Comparison of ENCODE assay signal across 28 cellular contexts in the genomic region with DNA sequence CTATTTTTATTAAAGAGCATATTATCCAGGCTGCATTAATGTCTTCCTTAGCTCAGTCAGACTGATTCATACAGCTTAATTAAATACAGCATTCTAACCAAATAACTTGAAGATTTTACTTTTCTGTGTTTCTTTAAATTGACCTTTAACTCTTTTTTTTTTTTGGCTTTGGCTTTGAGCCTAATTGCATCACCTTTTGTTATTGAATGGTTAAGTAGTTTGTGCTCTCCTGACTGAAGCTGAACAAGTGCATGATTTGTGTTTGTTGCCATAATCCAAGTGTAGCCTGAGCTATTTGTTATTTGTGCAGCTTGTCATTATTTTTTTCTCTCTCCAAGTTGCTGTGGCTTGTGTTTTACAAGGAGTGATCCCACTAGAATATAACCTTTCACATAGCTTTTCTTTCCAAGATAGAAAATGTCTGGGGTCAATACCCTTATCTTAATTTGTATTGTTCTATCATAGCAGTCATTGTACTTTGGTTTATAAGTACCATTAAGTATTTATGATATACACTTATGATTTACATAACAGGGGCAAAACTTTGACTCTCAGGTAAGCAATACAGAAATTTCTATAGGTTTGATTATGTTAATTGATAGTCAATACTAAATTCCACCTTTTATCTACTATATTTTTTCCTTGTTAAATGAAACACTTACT. TPM values are rescaled to one million over a fixed set of nuclear protein-coding genes. Genes with fewer than 3 reads are reported as not detected.
DNase-seq lines count a peak whose midpoint lies in the region; ATAC-seq lines count a peak whose summit lies in the region.
"Had no signal": no experiment of that assay in that cellular context is flagged by ENCODE, and none has a peak within 500 bp of the region (broad histone marks: within the 10 kb centered on the region; RNA-seq: fewer than 3 reads in every experiment).

No MANE protein-coding gene starts in this region.

- peaks cover 43% of the 10 kb centered on the region for H3K36me3 Mint-ChIP-seq in activated CD8-positive, alpha-beta memory T cell treated with anti-CD3 and anti-CD28 coated beads, Interleukin-2, amount 10 ng/mL, durations not matched to agents 7 days and 5 days
- peaks cover 0 to 40% (median 13%) of the 10 kb centered on the region in 3 donors for H3K36me3 Mint-ChIP-seq in naive thymus-derived CD8-positive, alpha-beta T cell

- H3K4me3 Mint-ChIP-seq in activated CD8-positive, alpha-beta memory T cell treated with anti-CD3 and anti-CD28 coated beads, Interleukin-2, amount 10 ng/mL, durations not matched to agents 7 days and 5 days: no peak overlapping the region
- H3K4me3 Mint-ChIP-seq in naive thymus-derived CD8-positive, alpha-beta T cell: peak overlapping the region in 4 of 10 donors; percentile 17 to 67 (median 30)
- H3K4me3 Mint-ChIP-seq: B cell had no signal

- POLR2A ChIA-PET in naive thymus-derived CD8-positive, alpha-beta T cell (lab: Charles Lee): interaction anchor here (0.6 to 1.6 kb wide), 5 partner anchors 25 to 117 kb away, joined by 3 to 5 read pairs (median 4); a partner anchor contains a TSS

- CTCF ChIA-PET in activated CD8-positive, alpha-beta memory T cell treated with anti-CD3 and anti-CD28 coated beads, Interleukin-2, amount 10 ng/mL, durations not matched to agents 7 days and 5 days (lab: Charles Lee): interaction anchor here (1.0 to 2.0 kb wide), 4 partner anchors 14 to 72 kb away, joined by 3 to 7 read pairs (median 3); no protein-coding TSS in a partner anchor

- H3K27me3 Mint-ChIP-seq in activated CD8-positive, alpha-beta memory T cell treated with anti-CD3 and anti-CD28 coated beads, Interleukin-2, amount 10 ng/mL, durations not matched to agents 7 days and 5 days: no peaks in the 10 kb centered on the region
- no peaks in the 10 kb centered on the region for H3K27me3 Mint-ChIP-seq in naive thymus-derived CD8-positive, alpha-beta T cell
- H3K27me3 Mint-ChIP-seq: B cell had no signal

- no peak for DNase-seq in activated CD8-positive, alpha-beta memory T cell treated with anti-CD3 and anti-CD28 coated beads, Interleukin-2, amount 10 ng/mL, durations not matched to agents 7 days and 5 days
- no peak for DNase-seq in activated CD8-positive, alpha-beta memory T cell treated with anti-CD3 and anti-CD28 coated beads, Interleukin-2, amount 50 U/mL, for 48 hours
- DNase-seq in DMS53 treated with DMSO at 0.1 percent for 48 hours (lab: John Stamatoyannopoulos, UW; ENCODE audit: unreplicated experiment) (peak; percentile 32), NCI-H774 (lab: John Stamatoyannopoulos, UW) (peak; percentile 35), HuH-7 (ENCODE audit: low spot score) (no peak), T-helper 2 cell (no peak)
- no peak for DNase-seq in naive thymus-derived CD8-positive, alpha-beta T cell
- DNase-seq in effector CD8-positive, alpha-beta T cell (lab: John Stamatoyannopoulos, UW): no peak
- DNase-seq: activated CD4-positive, alpha-beta T cell treated with anti-CD3 and anti-CD28 coated beads for 4 hours; activated CD8-positive, alpha-beta memory T cell treated with anti-CD3 and anti-CD28 coated beads for 24 hours; activated gamma-delta T cell; activated T-cell treated with anti-CD3 and anti-CD28 coated beads, Interleukin-2, amount 50 U/mL, for 1 hour; DMS153; H7; heart right ventricle; Karpas-422; kidney; NCI-H1436 treated with DMSO at 0.1 percent for 48 hours; NCI-H2171; NCI-H524 treated with DMSO at 0.1 percent for 48 hours; SHP77 treated with DMSO at 0.1 percent for 48 hours; stimulated activated CD4-positive, alpha-beta T cell treated with anti-CD3 and anti-CD28 coated beads, Interleukin-12 subunit alpha, Interleukin-12 subunit beta, amount 100 ng/mL, for 4 hours; stimulated activated CD4-positive, alpha-beta T cell treated with anti-CD3 and anti-CD28 coated beads, Interleukin-2, amount 100 ng/mL, for 48 hours; T-helper 9 cell; tibial artery; WERI-Rb-1 had no signal

- peak overlapping the region; percentile 36 for H3K27ac Mint-ChIP-seq in activated CD8-positive, alpha-beta memory T cell treated with anti-CD3 and anti-CD28 coated beads, Interleukin-2, amount 10 ng/mL, durations not matched to agents 7 days and 5 days
- H3K27ac Mint-ChIP-seq in naive thymus-derived CD8-positive, alpha-beta T cell: peak overlapping the region in 9 of 10 donors; percentile 60 to 87 (median 79)
- H3K27ac Mint-ChIP-seq: B cell had no signal

- no peak for ATAC-seq in activated CD8-positive, alpha-beta memory T cell treated with anti-CD3 and anti-CD28 coated beads, Interleukin-2, amount 10 ng/mL, durations not matched to agents 7 days and 5 days
- no peak for ATAC-seq in naive thymus-derived CD8-positive, alpha-beta T cell
- ATAC-seq: heart right ventricle, sciatic nerve had no signal

- H3K4me1 Mint-ChIP-seq in activated CD8-positive, alpha-beta memory T cell treated with anti-CD3 and anti-CD28 coated beads, Interleukin-2, amount 10 ng/mL, durations not matched to agents 7 days and 5 days: peaks cover 41% of the 10 kb centered on the region
- H3K4me1 Mint-ChIP-seq in naive thymus-derived CD8-positive, alpha-beta T cell: peaks cover 33 to 89% (median 82%) of the 10 kb centered on the region in 4 donors

- H3K9me3 Mint-ChIP-seq in activated CD8-positive, alpha-beta memory T cell treated with anti-CD3 and anti-CD28 coated beads, Interleukin-2, amount 10 ng/mL, durations not matched to agents 7 days and 5 days (ENCODE audit: low read depth): no peaks in the 10 kb centered on the region
- no peaks in the 10 kb centered on the region for H3K9me3 Mint-ChIP-seq in naive thymus-derived CD8-positive, alpha-beta T cell

RNA-seq across cellular contexts. Expression of a gene that starts 31.6 kb away (rescaled TPM):
- total RNA-seq in activated CD8-positive, alpha-beta memory T cell treated with anti-CD3 and anti-CD28 coated beads, Interleukin-2, amount 10 ng/mL, durations not matched to agents 7 days and 5 days: 10 to 100 TPM; 34.2 to 43.1 TPM
- total RNA-seq in naive thymus-derived CD8-positive, alpha-beta T cell: 10 to 100 TPM; 61.9 to 63.4 TPM
- polyA plus RNA-seq in naive thymus-derived CD8-positive, alpha-beta T cell: 10 to 100 TPM; 17.1 to 31.5 (median 24.9) TPM

Comparison
In these comparisons a context has a peak if more than half of its experiments do, and no peak if none do; other contexts are left out.
1. DNase-seq: peak in DMS53 treated with DMSO at 0.1 percent for 48 hours (single experiment) and NCI-H774 (single experiment); none in activated CD8-positive, alpha-beta memory T cell treated with anti-CD3 and anti-CD28 coated beads, Interleukin-2, amount 10 ng/mL, durations not matched to agents 7 days and 5 days (single experiment), activated CD8-positive, alpha-beta memory T cell treated with anti-CD3 and anti-CD28 coated beads, Interleukin-2, amount 50 U/mL, for 48 hours (single experiment), naive thymus-derived CD8-positive, alpha-beta T cell (0 of 10), effector CD8-positive, alpha-beta T cell (single experiment), HuH-7 (single experiment) and T-helper 2 cell (0 of 5).